1 cellular context compared by ENCODE assay signal in the genomic region with DNA sequence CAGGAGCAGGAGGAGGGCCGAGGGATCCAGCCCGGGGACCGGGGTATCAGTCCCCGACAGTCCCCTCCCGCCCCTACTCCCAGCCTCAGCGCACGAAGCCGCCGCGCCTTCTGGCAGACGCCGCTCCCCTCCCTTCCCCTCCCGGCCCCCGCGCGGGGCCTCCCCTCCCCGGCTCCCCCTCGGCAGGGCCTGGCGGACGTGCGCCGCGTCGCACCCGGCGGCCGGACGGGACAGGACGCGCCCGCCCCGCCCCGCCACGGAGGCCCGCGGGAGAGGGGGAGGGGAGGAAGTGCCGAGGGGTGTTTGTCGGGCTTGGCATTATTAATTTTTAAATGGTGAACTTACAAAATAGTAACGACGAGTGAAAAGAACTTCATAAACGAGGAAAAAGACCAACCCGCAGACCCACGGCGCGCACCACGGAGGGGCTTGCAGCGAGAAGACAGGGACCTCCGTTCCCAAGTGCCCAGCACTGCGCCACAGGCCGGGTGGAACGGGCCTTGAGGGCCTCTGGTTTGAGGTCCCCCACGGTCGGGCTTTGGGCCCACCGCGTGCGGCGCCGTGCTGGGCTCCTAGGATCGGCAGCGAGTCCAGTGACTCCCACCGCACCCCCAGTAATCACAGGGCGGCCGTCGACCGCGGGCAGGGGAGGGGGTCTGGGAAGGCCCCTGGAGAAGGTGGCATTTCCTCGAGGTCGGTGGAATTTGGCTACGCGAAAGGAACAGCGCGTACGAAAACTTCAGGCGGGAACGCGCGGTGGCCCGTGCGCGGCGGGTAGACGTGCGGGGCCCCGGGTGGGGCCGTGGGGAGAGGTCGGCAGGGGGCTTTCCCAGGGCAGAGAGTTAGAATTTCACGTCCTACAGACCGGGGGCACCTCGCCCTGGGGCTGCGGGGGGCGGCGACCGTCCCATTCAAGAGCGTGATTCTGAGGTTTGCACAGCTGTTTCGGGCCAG.
A peak's percentile ranks its signal among the peaks of the same experiment; 100 is the strongest.
TF ChIP-seq lines count a peak whose summit lies in the region.

No MANE protein-coding gene starts in this region.

TF ChIP-seq in K562, 482 proteins besides CTCF, POLR2A, EP300 and RAD21 (continued from another document and continues in another):
- TF ChIP-seq, protein P1, sequence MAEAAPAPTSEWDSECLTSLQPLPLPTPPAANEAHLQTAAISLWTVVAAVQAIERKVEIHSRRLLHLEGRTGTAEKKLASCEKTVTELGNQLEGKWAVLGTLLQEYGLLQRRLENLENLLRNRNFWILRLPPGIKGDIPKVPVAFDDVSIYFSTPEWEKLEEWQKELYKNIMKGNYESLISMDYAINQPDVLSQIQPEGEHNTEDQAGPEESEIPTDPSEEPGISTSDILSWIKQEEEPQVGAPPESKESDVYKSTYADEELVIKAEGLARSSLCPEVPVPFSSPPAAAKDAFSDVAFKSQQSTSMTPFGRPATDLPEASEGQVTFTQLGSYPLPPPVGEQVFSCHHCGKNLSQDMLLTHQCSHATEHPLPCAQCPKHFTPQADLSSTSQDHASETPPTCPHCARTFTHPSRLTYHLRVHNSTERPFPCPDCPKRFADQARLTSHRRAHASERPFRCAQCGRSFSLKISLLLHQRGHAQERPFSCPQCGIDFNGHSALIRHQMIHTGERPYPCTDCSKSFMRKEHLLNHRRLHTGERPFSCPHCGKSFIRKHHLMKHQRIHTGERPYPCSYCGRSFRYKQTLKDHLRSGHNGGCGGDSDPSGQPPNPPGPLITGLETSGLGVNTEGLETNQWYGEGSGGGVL (CRISPR knock-in tag; IDR thresholded peaks at IDR 0.05): no peak
- TF ChIP-seq KAT2B (IDR thresholded peaks at IDR 0.05; ENCODE audit: low read depth, low read length): no peak
- no peak for TF ChIP-seq MCM3 (IDR thresholded peaks at IDR 0.05)
- no peak for TF ChIP-seq ZNF140 (CRISPR knock-in tag; IDR thresholded peaks at IDR 0.05)
- TF ChIP-seq, protein P2, sequence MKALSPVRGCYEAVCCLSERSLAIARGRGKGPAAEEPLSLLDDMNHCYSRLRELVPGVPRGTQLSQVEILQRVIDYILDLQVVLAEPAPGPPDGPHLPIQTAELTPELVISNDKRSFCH (CRISPR knock-in tag; IDR thresholded peaks at IDR 0.05): no peak
- TF ChIP-seq, protein P2 (tag; IDR thresholded peaks at IDR 0.05): no peak
- no peak for TF ChIP-seq NONO (IDR thresholded peaks at IDR 0.05; ENCODE audit: low read depth in 2 of 2, low read length in 1 of 2)
- peak; percentile 37 for TF ChIP-seq RBBP5 (IDR thresholded peaks at IDR 0.05; ENCODE audit: borderline replicate concordance, insufficient read depth, low read length, poor library complexity, severe bottlenecking)
- no peak for TF ChIP-seq DNMT1 (IDR thresholded peaks at IDR 0.05)
- TF ChIP-seq ZNF584 (CRISPR knock-in tag; IDR thresholded peaks at IDR 0.05; ENCODE audit: low read depth): no peak
- TF ChIP-seq TAF9B (IDR thresholded peaks at IDR 0.05; ENCODE audit: partially characterized antibody): no peak
- TF ChIP-seq MCM2 (IDR thresholded peaks at IDR 0.05; ENCODE audit: low read depth): no peak
- no peak for TF ChIP-seq ZNF79 (CRISPR knock-in tag; IDR thresholded peaks at IDR 0.05; ENCODE audit: low read depth)
- TF ChIP-seq, protein P3, sequence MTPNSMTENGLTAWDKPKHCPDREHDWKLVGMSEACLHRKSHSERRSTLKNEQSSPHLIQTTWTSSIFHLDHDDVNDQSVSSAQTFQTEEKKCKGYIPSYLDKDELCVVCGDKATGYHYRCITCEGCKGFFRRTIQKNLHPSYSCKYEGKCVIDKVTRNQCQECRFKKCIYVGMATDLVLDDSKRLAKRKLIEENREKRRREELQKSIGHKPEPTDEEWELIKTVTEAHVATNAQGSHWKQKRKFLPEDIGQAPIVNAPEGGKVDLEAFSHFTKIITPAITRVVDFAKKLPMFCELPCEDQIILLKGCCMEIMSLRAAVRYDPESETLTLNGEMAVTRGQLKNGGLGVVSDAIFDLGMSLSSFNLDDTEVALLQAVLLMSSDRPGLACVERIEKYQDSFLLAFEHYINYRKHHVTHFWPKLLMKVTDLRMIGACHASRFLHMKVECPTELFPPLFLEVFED (CRISPR knock-in tag; conservative IDR thresholded peaks at IDR 0.05): 0 out of 2 replicates have a peak, but pooled peaks have one; percentile 26
- peak; percentile 78; the same call in 1 of the 2 replicates for TF ChIP-seq ADNP (tag; IDR thresholded peaks at IDR 0.05)
- peak; percentile 50; the same call in 1 of the 2 replicates for TF ChIP-seq NFRKB (IDR thresholded peaks at IDR 0.05; ENCODE audit: low read depth)
- no peak for TF ChIP-seq ZNF24 (IDR thresholded peaks at IDR 0.05)
- no peak for TF ChIP-seq ZNF699 (CRISPR knock-in tag; IDR thresholded peaks at IDR 0.05; ENCODE audit: insufficient replicate concordance)
- no peak for TF ChIP-seq SRF (CRISPR knock-in tag; IDR thresholded peaks at IDR 0.05)
- no peak for TF ChIP-seq ZNF23 (CRISPR knock-in tag; IDR thresholded peaks at IDR 0.05)
- no peak for TF ChIP-seq XRCC3 (IDR thresholded peaks at IDR 0.05)
- TF ChIP-seq JUNB (CRISPR knock-in tag; conservative IDR thresholded peaks at IDR 0.05): no peak
- TF ChIP-seq SAP30 (IDR thresholded peaks at IDR 0.05; ENCODE audit: borderline replicate concordance, insufficient read depth, low read depth, low read length, poor library complexity, severe bottlenecking): peak; percentile 24
- TF ChIP-seq ZKSCAN1 (IDR thresholded peaks at IDR 0.05; ENCODE audit: low read depth, low read length): no peak
- TF ChIP-seq ZC3H8 (IDR thresholded peaks at IDR 0.05): no peak
- TF ChIP-seq MTA2 (IDR thresholded peaks at IDR 0.05; ENCODE audit: low read depth): no peak
- no peak for TF ChIP-seq SMAD1 (IDR thresholded peaks at IDR 0.05; ENCODE audit: low read depth, low read length, partially characterized antibody)
- TF ChIP-seq NELFE (IDR thresholded peaks at IDR 0.05; ENCODE audit: insufficient read depth, insufficient read length): no peak
- TF ChIP-seq HOXB6 (CRISPR knock-in tag; IDR thresholded peaks at IDR 0.05; ENCODE audit: borderline replicate concordance): no peak
- TF ChIP-seq ZBTB7A (IDR thresholded peaks at IDR 0.05; ENCODE audit: borderline replicate concordance, control insufficient read depth, low read depth, low read length): peak; percentile 49; the same call in 1 of the 2 replicates
- no peak for TF ChIP-seq OTX1 (CRISPR knock-in tag; IDR thresholded peaks at IDR 0.05)
- TF ChIP-seq NFATC3 (IDR thresholded peaks at IDR 0.05): no peak
- TF ChIP-seq ZNF175 (CRISPR knock-in tag; IDR thresholded peaks at IDR 0.05; ENCODE audit: low read depth): no peak
- TF ChIP-seq, protein P4, sequence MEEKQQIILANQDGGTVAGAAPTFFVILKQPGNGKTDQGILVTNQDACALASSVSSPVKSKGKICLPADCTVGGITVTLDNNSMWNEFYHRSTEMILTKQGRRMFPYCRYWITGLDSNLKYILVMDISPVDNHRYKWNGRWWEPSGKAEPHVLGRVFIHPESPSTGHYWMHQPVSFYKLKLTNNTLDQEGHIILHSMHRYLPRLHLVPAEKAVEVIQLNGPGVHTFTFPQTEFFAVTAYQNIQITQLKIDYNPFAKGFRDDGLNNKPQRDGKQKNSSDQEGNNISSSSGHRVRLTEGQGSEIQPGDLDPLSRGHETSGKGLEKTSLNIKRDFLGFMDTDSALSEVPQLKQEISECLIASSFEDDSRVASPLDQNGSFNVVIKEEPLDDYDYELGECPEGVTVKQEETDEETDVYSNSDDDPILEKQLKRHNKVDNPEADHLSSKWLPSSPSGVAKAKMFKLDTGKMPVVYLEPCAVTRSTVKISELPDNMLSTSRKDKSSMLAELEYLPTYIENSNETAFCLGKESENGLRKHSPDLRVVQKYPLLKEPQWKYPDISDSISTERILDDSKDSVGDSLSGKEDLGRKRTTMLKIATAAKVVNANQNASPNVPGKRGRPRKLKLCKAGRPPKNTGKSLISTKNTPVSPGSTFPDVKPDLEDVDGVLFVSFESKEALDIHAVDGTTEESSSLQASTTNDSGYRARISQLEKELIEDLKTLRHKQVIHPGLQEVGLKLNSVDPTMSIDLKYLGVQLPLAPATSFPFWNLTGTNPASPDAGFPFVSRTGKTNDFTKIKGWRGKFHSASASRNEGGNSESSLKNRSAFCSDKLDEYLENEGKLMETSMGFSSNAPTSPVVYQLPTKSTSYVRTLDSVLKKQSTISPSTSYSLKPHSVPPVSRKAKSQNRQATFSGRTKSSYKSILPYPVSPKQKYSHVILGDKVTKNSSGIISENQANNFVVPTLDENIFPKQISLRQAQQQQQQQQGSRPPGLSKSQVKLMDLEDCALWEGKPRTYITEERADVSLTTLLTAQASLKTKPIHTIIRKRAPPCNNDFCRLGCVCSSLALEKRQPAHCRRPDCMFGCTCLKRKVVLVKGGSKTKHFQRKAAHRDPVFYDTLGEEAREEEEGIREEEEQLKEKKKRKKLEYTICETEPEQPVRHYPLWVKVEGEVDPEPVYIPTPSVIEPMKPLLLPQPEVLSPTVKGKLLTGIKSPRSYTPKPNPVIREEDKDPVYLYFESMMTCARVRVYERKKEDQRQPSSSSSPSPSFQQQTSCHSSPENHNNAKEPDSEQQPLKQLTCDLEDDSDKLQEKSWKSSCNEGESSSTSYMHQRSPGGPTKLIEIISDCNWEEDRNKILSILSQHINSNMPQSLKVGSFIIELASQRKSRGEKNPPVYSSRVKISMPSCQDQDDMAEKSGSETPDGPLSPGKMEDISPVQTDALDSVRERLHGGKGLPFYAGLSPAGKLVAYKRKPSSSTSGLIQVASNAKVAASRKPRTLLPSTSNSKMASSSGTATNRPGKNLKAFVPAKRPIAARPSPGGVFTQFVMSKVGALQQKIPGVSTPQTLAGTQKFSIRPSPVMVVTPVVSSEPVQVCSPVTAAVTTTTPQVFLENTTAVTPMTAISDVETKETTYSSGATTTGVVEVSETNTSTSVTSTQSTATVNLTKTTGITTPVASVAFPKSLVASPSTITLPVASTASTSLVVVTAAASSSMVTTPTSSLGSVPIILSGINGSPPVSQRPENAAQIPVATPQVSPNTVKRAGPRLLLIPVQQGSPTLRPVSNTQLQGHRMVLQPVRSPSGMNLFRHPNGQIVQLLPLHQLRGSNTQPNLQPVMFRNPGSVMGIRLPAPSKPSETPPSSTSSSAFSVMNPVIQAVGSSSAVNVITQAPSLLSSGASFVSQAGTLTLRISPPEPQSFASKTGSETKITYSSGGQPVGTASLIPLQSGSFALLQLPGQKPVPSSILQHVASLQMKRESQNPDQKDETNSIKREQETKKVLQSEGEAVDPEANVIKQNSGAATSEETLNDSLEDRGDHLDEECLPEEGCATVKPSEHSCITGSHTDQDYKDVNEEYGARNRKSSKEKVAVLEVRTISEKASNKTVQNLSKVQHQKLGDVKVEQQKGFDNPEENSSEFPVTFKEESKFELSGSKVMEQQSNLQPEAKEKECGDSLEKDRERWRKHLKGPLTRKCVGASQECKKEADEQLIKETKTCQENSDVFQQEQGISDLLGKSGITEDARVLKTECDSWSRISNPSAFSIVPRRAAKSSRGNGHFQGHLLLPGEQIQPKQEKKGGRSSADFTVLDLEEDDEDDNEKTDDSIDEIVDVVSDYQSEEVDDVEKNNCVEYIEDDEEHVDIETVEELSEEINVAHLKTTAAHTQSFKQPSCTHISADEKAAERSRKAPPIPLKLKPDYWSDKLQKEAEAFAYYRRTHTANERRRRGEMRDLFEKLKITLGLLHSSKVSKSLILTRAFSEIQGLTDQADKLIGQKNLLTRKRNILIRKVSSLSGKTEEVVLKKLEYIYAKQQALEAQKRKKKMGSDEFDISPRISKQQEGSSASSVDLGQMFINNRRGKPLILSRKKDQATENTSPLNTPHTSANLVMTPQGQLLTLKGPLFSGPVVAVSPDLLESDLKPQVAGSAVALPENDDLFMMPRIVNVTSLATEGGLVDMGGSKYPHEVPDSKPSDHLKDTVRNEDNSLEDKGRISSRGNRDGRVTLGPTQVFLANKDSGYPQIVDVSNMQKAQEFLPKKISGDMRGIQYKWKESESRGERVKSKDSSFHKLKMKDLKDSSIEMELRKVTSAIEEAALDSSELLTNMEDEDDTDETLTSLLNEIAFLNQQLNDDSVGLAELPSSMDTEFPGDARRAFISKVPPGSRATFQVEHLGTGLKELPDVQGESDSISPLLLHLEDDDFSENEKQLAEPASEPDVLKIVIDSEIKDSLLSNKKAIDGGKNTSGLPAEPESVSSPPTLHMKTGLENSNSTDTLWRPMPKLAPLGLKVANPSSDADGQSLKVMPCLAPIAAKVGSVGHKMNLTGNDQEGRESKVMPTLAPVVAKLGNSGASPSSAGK (IDR thresholded peaks at IDR 0.05): peak; percentile 15; the same call in 1 of the 2 replicates
- no peak for TF ChIP-seq HDAC2 (IDR thresholded peaks at IDR 0.05)
- TF ChIP-seq, protein P5, sequence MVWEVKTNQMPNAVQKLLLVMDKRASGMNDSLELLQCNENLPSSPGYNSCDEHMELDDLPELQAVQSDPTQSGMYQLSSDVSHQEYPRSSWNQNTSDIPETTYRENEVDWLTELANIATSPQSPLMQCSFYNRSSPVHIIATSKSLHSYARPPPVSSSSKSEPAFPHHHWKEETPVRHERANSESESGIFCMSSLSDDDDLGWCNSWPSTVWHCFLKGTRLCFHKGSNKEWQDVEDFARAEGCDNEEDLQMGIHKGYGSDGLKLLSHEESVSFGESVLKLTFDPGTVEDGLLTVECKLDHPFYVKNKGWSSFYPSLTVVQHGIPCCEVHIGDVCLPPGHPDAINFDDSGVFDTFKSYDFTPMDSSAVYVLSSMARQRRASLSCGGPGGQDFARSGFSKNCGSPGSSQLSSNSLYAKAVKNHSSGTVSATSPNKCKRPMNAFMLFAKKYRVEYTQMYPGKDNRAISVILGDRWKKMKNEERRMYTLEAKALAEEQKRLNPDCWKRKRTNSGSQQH (CRISPR knock-in tag; IDR thresholded peaks at IDR 0.05): no peak
- no peak for TF ChIP-seq FOXJ2 (tag; IDR thresholded peaks at IDR 0.05)
- no peak for TF ChIP-seq CHD1 (IDR thresholded peaks at IDR 0.05; ENCODE audit: low read length)
- TF ChIP-seq ETV6 (IDR thresholded peaks at IDR 0.05; ENCODE audit: borderline replicate concordance in 1 of 2, low read depth in 2 of 2, low read length in 1 of 2): no peak
- TF ChIP-seq ETV6 (CRISPR knock-in tag; IDR thresholded peaks at IDR 0.05; ENCODE audit: borderline replicate concordance): 0 out of 2 replicates have a peak, but pooled peaks have one; percentile 9
- no peak for TF ChIP-seq GABPB2 (CRISPR knock-in tag; conservative IDR thresholded peaks at IDR 0.05)
- TF ChIP-seq SP1 (CRISPR knock-in tag; IDR thresholded peaks at IDR 0.05): 0 out of 2 replicates have a peak, but pooled peaks have one; percentile 1
- peak; percentile 14 for TF ChIP-seq RBM22 (IDR thresholded peaks at IDR 0.05; ENCODE audit: low read depth, low read length, poor library complexity, severe bottlenecking)
- TF ChIP-seq ZNF146 (CRISPR knock-in tag; IDR thresholded peaks at IDR 0.05; ENCODE audit: unreplicated experiment): no peak
- no peak for TF ChIP-seq NR2C2 (CRISPR knock-in tag; IDR thresholded peaks at IDR 0.05)
- TF ChIP-seq NR2C2 (tag; IDR thresholded peaks at IDR 0.05): peak; percentile 27; the same call in 1 of the 2 replicates
- TF ChIP-seq YBX1 (IDR thresholded peaks at IDR 0.05): no peak
- TF ChIP-seq ZNF778 (CRISPR knock-in tag; IDR thresholded peaks at IDR 0.05): no peak
- TF ChIP-seq ZNF324 (CRISPR knock-in tag; IDR thresholded peaks at IDR 0.05): no peak
